ENCODE assay signal across 8 cellular contexts in genomic region chr5:108727639-108728565, GRCh38. TPM values are rescaled to one million over a fixed set of nuclear protein-coding genes. Genes with fewer than 3 reads are reported as not detected.
DNase-seq lines count a peak whose midpoint lies in the region; FAIRE-seq and TF ChIP-seq lines count a peak whose summit lies in the region.

No MANE protein-coding gene starts in this region.

- H3K4me1 ChIP-seq in neural progenitor cell (peaks cover 11% of the 10 kb centered on the region), transverse colon (peaks cover 0 to 15% (median 3%) of the 10 kb centered on the region in 4 donors)

- peak overlapping the region; percentile 93 for H3K27ac Mint-ChIP-seq in neural progenitor cell

- H3K4me3 Mint-ChIP-seq in neural progenitor cell, result peak overlapping the region; percentile 88

- no peak for TF ChIP-seq EP300 in transverse colon (IDR thresholded peaks at IDR 0.05; ENCODE audit: low read depth)

- H3K9ac ChIP-seq in neural progenitor cell, result peak overlapping the region; percentile 47

- peaks cover 2% of the 10 kb centered on the region for H3K27me3 Mint-ChIP-seq in neural progenitor cell (ENCODE audit: insufficient read depth, low read depth)

- no peaks in the 10 kb centered on the region for H3K36me3 ChIP-seq in neural progenitor cell
- no peaks in the 10 kb centered on the region for H3K36me3 ChIP-seq in transverse colon

- TF ChIP-seq POLR2A in H54 (IDR thresholded peaks at IDR 0.05; ENCODE audit: low read depth, low read length), result peak; percentile 86
- TF ChIP-seq POLR2A in transverse colon (IDR thresholded peaks at IDR 0.05), result peak; percentile 90

- TF ChIP-seq CTCF in neural progenitor cell (IDR thresholded peaks at IDR 0.05) (no peak), transverse colon (IDR thresholded peaks at IDR 0.05) (no peak)

- H4K20me1 ChIP-seq in neural progenitor cell (ENCODE audit: low read depth), result no peaks in the 10 kb centered on the region

- DNase-seq in GDM1 (lab: John Stamatoyannopoulos, UW) (peak; percentile 89), H54 (ENCODE audit: insufficient read length, low spot score) (peak; percentile 78), LHCN-M2 (ENCODE audit: low read depth) (peak; percentile 86), SHP77 treated with DMSO at 0.1 percent for 48 hours (lab: John Stamatoyannopoulos, UW) (peak; percentile 78), foreskin melanocyte (peak; percentile 80), neural progenitor cell (ENCODE audit: low spot score) (peak; percentile 93), transverse colon (peak; percentile 93)
- DNase-seq in activated naive CD4-positive, alpha-beta T cell treated with anti-CD3 and anti-CD28 coated beads, Interleukin-2, amount 50 U/mL, for 16 hours, result peak; percentile 31

- H3K4me3 ChIP-seq in neural progenitor cell (peak overlapping the region; percentile 66), transverse colon (peak overlapping the region; percentile 65 to 85 (median 77))

- H2AFZ ChIP-seq in neural progenitor cell (replicated peaks), result peak overlapping the region; percentile 92

- H3K27ac ChIP-seq in neural progenitor cell, result peak overlapping the region; percentile 59
- peak overlapping the region; percentile 90 to 95 (median 92) for H3K27ac ChIP-seq in transverse colon

- intact Hi-C loops in transverse colon (cut with DNase I; ENCODE audit: low total_unique reads), result no loop called here

- WGBS in transverse colon (ENCODE audit: low coverage in 1 of 2), 2 donors, result 0% methylated on average over 60 of the region's 61 CpGs; no CpG with 5 or more reads in 1 of the 2 donors

- H3K4me2 ChIP-seq in neural progenitor cell, result peak overlapping the region; percentile 85

- H3K79me2 ChIP-seq in neural progenitor cell (ENCODE audit: low read depth), result no peaks in the 10 kb centered on the region

- peaks cover 14% of the 10 kb centered on the region for H3K4me1 Mint-ChIP-seq in neural progenitor cell

- FAIRE-seq in H54 (lab: Jason Lieb, UNC), result peak; percentile 94

- no peaks in the 10 kb centered on the region for H3K9me3 Mint-ChIP-seq in neural progenitor cell

- in situ Hi-C loops in transverse colon (cut with MboI; ENCODE audit: low pct_ligation_motif_present in 1 of 4, low pct_unique_long_range_greater_than_20kb in 1 of 4, low sequenced_read_pairs in 3 of 4), result loop anchor here in 1 of 4 donors (25.0 kb wide), 1 partner anchor 959 kb away; the partner anchor contains the start of gene MAN2A1

- H3K27me3 ChIP-seq in neural progenitor cell, result no peaks in the 10 kb centered on the region
- no peaks in the 10 kb centered on the region for H3K27me3 ChIP-seq in transverse colon

- H3K9me3 ChIP-seq in neural progenitor cell (ENCODE audit: low read depth) (no peaks in the 10 kb centered on the region), transverse colon (no peaks in the 10 kb centered on the region)

- H3F3A ChIP-seq in neural progenitor cell (ENCODE audit: low read depth), result peaks cover 7% of the 10 kb centered on the region

- no peaks in the 10 kb centered on the region for H3K36me3 Mint-ChIP-seq in neural progenitor cell

RNA-seq across cellular contexts. Expression of gene FER, which starts 19.8 kb away (rescaled TPM):
- total RNA-seq in LHCN-M2 (2014; rRNA removed) (11.8 and 14.2 TPM in 2 replicates), neural progenitor cell (ENCODE audit: low replicate concordance) (10.6 and 25.0 TPM in 2 replicates), transverse colon (10 to 100 TPM in 3 of 4 donors, 1 to 10 TPM in 1; 7.5 to 25.5 (median 13.1) TPM)
- 3.0 TPM for polyA plus RNA-seq in LHCN-M2 (2012)

Comparison
In these comparisons a context has a peak if more than half of its experiments do, and no peak if none do; other contexts are left out.
1. Peak in every context shown above with its lines: DNase-seq, H3K4me3 ChIP-seq and H3K27ac ChIP-seq.
2. DNase-seq: peak in every context shown above with its lines; median percentile 93 in neural progenitor cell; 93 in transverse colon; 89 in GDM1; 86 in LHCN-M2; 80 in foreskin melanocyte; 78 in H54; 78 in SHP77 treated with DMSO at 0.1 percent for 48 hours; 31 in activated naive CD4-positive, alpha-beta T cell treated with anti-CD3 and anti-CD28 coated beads, Interleukin-2, amount 50 U/mL, for 16 hours.